28 cellular contexts compared by ENCODE assay signal in the genomic region with DNA sequence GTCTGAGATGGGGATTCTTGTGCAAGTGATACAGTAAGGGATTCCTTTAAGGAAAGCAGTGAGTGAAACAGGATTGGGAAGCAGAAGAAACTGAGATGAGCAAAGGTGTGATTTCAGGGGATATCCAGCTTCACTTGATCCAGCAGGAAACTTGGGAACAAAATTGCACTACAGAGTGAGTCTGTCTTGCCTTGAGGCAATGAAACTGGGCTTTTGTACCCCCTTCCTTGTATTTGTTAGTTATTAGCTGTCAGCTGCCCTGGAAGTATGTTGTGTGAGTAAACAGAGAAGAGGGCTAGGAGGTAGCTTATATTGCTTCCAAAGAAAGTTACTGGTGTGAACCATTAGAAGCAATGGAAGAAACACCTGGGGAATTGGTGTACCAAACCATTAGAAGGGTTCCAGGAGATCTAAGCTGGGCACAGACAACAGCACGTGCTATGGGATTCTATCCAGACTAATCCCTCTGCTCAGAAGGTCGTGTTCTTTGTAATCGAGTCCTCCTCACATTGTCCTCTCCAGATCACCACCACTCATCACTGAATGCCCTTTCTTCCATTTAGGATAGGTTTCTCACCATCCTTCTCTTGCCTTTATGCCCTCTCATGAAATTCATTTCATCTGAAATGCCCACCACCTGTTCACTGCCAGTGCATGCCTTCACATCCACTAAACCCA.
DNase-seq lines count a peak whose midpoint lies in the region; ATAC-seq, FAIRE-seq and TF ChIP-seq lines count a peak whose summit lies in the region.
"Had no signal": no experiment of that assay in that cellular context is flagged by ENCODE, and none has a peak within 500 bp of the region (broad histone marks: within the 10 kb centered on the region; RNA-seq: fewer than 3 reads in every experiment).

No MANE protein-coding gene starts in this region.

- BruUV-seq in MCF 10A (replicated peaks; lab: Mats Ljungman, UMichigan), result no TSS peak

- peak overlapping the region; percentile 3 to 7; a peak in 1 of 6 replicates for H3K27ac ChIP-seq in A549
- peak overlapping the region; percentile 21 to 77 (median 65) for H3K27ac ChIP-seq in heart left ventricle
- no peak overlapping the region for H3K27ac ChIP-seq in effector memory CD4-positive, alpha-beta T cell (ENCODE audit: insufficient read depth, low read length, poor library complexity, severe bottlenecking)
- H3K27ac ChIP-seq: SJSA1 had no signal

- ATAC-seq in A549 (peak in 1 of 2 experiments; percentile 45; a peak in 3 of 6 replicates), heart left ventricle (peak; percentile 50 to 70 (median 65))
- ATAC-seq: activated CD4-positive, alpha-beta T cell treated with anti-CD3 and anti-CD28 coated beads for 36 hours; activated naive CD4-positive, alpha-beta T cell treated with anti-CD3 and anti-CD28 coated beads, Interleukin-2, amount 50 U/mL, for 72 hours; effector memory CD8-positive, alpha-beta T cell; GM12878; left lobe of liver; stimulated activated naive CD8-positive, alpha-beta T cell treated with anti-CD3 and anti-CD28 coated beads, Interleukin-15, Interleukin-2, amounts not matched to agents 100 U/mL and 50 U/mL, for 24 hours had no signal

- POLR2A ChIA-PET in A549 (lab: Yijun Ruan, JAX) (no interaction called here), MCF 10A (lab: Yijun Ruan, JAX) (interaction anchor here (1.1 kb wide), 1 partner anchor 9 kb away, joined by 3 read pairs; no protein-coding TSS in a partner anchor)

- H3K36me3 Mint-ChIP-seq in MCF 10A (ENCODE audit: insufficient read depth, unreplicated experiment) (peaks cover 22% of the 10 kb centered on the region), osteocyte (ENCODE audit: unreplicated experiment) (peaks cover 15% of the 10 kb centered on the region)
- H3K36me3 Mint-ChIP-seq: activated naive CD4-positive, alpha-beta T cell treated with anti-CD3 and anti-CD28 coated beads, Interleukin-2, amount 50 U/mL, for 72 hours had no signal

- H3K27ac Mint-ChIP-seq in MCF 10A (ENCODE audit: low read depth, unreplicated experiment), result peak overlapping the region; percentile 68
- H3K27ac Mint-ChIP-seq in osteocyte (ENCODE audit: unreplicated experiment), result peak overlapping the region; percentile 91
- H3K27ac Mint-ChIP-seq: activated CD4-positive, alpha-beta T cell treated with anti-CD3 and anti-CD28 coated beads for 36 hours; activated naive CD4-positive, alpha-beta T cell treated with anti-CD3 and anti-CD28 coated beads, Interleukin-2, amount 50 U/mL, for 72 hours; activated T-helper 1 cell treated with anti-CD3 and anti-CD28 coated beads, Interleukin-12 subunit alpha, Interleukin-12 subunit beta, Interleukin-2, Interleukin-4 antibody, amounts not matched to agents 30 ng/mL and 10 ng/mL and 1 ng/mL, durations not matched to agents 14 hours and 24 hours and 36 hours; effector memory CD8-positive, alpha-beta T cell had no signal

- peaks cover 0 to 19% (median 5%) of the 10 kb centered on the region in 9 donors for H3K36me3 ChIP-seq in heart left ventricle
- H3K36me3 ChIP-seq in effector memory CD4-positive, alpha-beta T cell (ENCODE audit: control insufficient read depth, insufficient read depth, low read length), result no peaks in the 10 kb centered on the region
- H3K36me3 ChIP-seq: tibial nerve had no signal

- H3K4me3 Mint-ChIP-seq in MCF 10A (ENCODE audit: unreplicated experiment), result no peak overlapping the region
- peak overlapping the region; percentile 20 for H3K4me3 Mint-ChIP-seq in osteocyte (ENCODE audit: unreplicated experiment)
- H3K4me3 Mint-ChIP-seq: activated CD4-positive, alpha-beta T cell treated with anti-CD3 and anti-CD28 coated beads for 36 hours; activated T-helper 1 cell treated with anti-CD3 and anti-CD28 coated beads, Interleukin-12 subunit alpha, Interleukin-12 subunit beta, Interleukin-2, Interleukin-4 antibody, amounts not matched to agents 30 ng/mL and 10 ng/mL and 1 ng/mL, durations not matched to agents 14 hours and 24 hours and 36 hours; effector memory CD8-positive, alpha-beta T cell had no signal

- FAIRE-seq in A549 (lab: Jason Lieb, UNC), result no peak
- FAIRE-seq: GM12878, TTC549 had no signal

- 66% methylated on average over 3 of the region's 3 CpGs for WGBS in A549 (ENCODE audit: missing lambda C conversion rate)
- WGBS in heart left ventricle, 4 donors, result 64 to 70% (median 65%) methylated on average over 3 of the region's 3 CpGs

- TF ChIP-seq EP300 in A549 (IDR thresholded peaks at IDR 0.05), result no peak

- CTCF ChIA-PET in A549 (lab: Yijun Ruan, JAX) (interaction anchor here (0.9 kb wide), 1 partner anchor 26 kb away, joined by 3 read pairs; no protein-coding TSS in a partner anchor), MCF 10A (lab: Yijun Ruan, JAX) (interaction anchor here (1.2 to 1.3 kb wide), 2 partner anchors 9 to 10 kb away, joined by 3 to 4 read pairs; no protein-coding TSS in a partner anchor)

- TF ChIP-seq POLR2A in A549 (IDR thresholded peaks at IDR 0.05; ENCODE audit: low read length) (no peak), heart left ventricle (IDR thresholded peaks at IDR 0.05) (no peak)

- H3K4me1 ChIP-seq in A549 (peaks cover 78% of the 10 kb centered on the region), heart left ventricle (peaks cover 3 to 95% (median 71%) of the 10 kb centered on the region in 12 donors)
- H3K4me1 ChIP-seq in effector memory CD4-positive, alpha-beta T cell (ENCODE audit: control insufficient read depth, insufficient read depth, low read length, poor library complexity, severe bottlenecking), result no peaks in the 10 kb centered on the region

- H3K9me3 ChIP-seq in A549, result no peaks in the 10 kb centered on the region
- H3K9me3 ChIP-seq in heart left ventricle, result no peaks in the 10 kb centered on the region
- no peaks in the 10 kb centered on the region for H3K9me3 ChIP-seq in effector memory CD4-positive, alpha-beta T cell (ENCODE audit: control insufficient read depth, low read length)
- H3K9me3 ChIP-seq: SJSA1, tibial nerve had no signal

- no peak for TF ChIP-seq CTCF in A549 (IDR thresholded peaks at IDR 0.05)
- TF ChIP-seq CTCF in MCF 10A (IDR thresholded peaks at IDR 0.05; ENCODE audit: unreplicated experiment), result no peak
- no peak for TF ChIP-seq CTCF in heart left ventricle (IDR thresholded peaks at IDR 0.05)
- no peak for TF ChIP-seq CTCF in osteocyte (IDR thresholded peaks at IDR 0.05)

- no peak for DNase-seq in A549 (ENCODE audit: low read depth in 1 of 2, low spot score in 1 of 2)
- no peak for DNase-seq in MCF 10A (ENCODE audit: unreplicated experiment)
- DNase-seq in heart left ventricle, result no peak
- DNase-seq in osteocyte (ENCODE audit: extremely low spot score, unreplicated experiment), result no peak
- DNase-seq in effector memory CD4-positive, alpha-beta T cell, result no peak
- DNase-seq in NCI-H2227 treated with DMSO at 0.1 percent for 48 hours (lab: John Stamatoyannopoulos, UW), result no peak
- DNase-seq in UCSD-AML1 (lab: John Stamatoyannopoulos, UW; ENCODE audit: unreplicated experiment), result no peak
- DNase-seq in activated gamma-delta T cell treated with Interleukin-2 at 50 U/mL for 16 hours, result no peak
- DNase-seq: 8988T; activated CD4-positive, alpha-beta T cell treated with anti-CD3 and anti-CD28 coated beads for 36 hours; aorta; DMS79; effector memory CD8-positive, alpha-beta T cell; Kasumi-1; NCI-H187 treated with DMSO at 0.1 percent for 48 hours; NCI-H226; NCI-H774; OCI-M1; stimulated activated CD4-positive, alpha-beta T cell treated with anti-CD3 and anti-CD28 coated beads, Interleukin-4, amount 100 ng/mL, for 24 hours; stimulated activated naive CD8-positive, alpha-beta T cell treated with anti-CD3 and anti-CD28 coated beads, Interleukin-15, Interleukin-2, amounts not matched to agents 100 U/mL and 50 U/mL, for 24 hours; T-helper 1 cell had no signal

- H3K9me3 Mint-ChIP-seq in MCF 10A (ENCODE audit: unreplicated experiment), result no peaks in the 10 kb centered on the region
- H3K9me3 Mint-ChIP-seq in osteocyte (ENCODE audit: unreplicated experiment), result no peaks in the 10 kb centered on the region
- H3K9me3 Mint-ChIP-seq: activated naive CD4-positive, alpha-beta T cell treated with anti-CD3 and anti-CD28 coated beads, Interleukin-2, amount 50 U/mL, for 72 hours; activated T-helper 1 cell treated with anti-CD3 and anti-CD28 coated beads, Interleukin-12 subunit alpha, Interleukin-12 subunit beta, Interleukin-2, Interleukin-4 antibody, amounts not matched to agents 30 ng/mL and 10 ng/mL and 1 ng/mL, durations not matched to agents 14 hours and 24 hours and 36 hours; effector memory CD8-positive, alpha-beta T cell had no signal

- intact Hi-C loops in MCF 10A (cut with micrococcal nuclease) (no loop called here), heart left ventricle (cut with DNase I) (loop anchor here in 2 of 10 donors (10.0 kb wide), 2 partner anchors 73 to 123 kb away; a partner anchor contains a TSS)

- H3K4me3 ChIP-seq in A549, result no peak overlapping the region
- H3K4me3 ChIP-seq in heart left ventricle, result no peak overlapping the region
- H3K4me3 ChIP-seq in effector memory CD4-positive, alpha-beta T cell (ENCODE audit: insufficient read depth, low read depth, low read length, poor library complexity, severe bottlenecking), result no peak overlapping the region
- H3K4me3 ChIP-seq: GM12878, SJSA1, tibial nerve had no signal

- H3K4me2 ChIP-seq in A549, result peak overlapping the region; percentile 48

- no peaks in the 10 kb centered on the region for H3K27me3 ChIP-seq in heart left ventricle
- no peaks in the 10 kb centered on the region for H3K27me3 ChIP-seq in effector memory CD4-positive, alpha-beta T cell (replicated peaks; ENCODE audit: control insufficient read depth, insufficient read depth, low read length, poor library complexity, severe bottlenecking)
- H3K27me3 ChIP-seq: SJSA1, tibial nerve had no signal

- TF ChIP-seq RAD21 in A549 (conservative IDR thresholded peaks at IDR 0.05 in 1 of 2, IDR thresholded peaks at IDR 0.05 in 1 of 2), result no peak

- H3K27me3 Mint-ChIP-seq in MCF 10A (ENCODE audit: insufficient read depth, unreplicated experiment) (no peaks in the 10 kb centered on the region), osteocyte (ENCODE audit: unreplicated experiment) (no peaks in the 10 kb centered on the region)
- H3K27me3 Mint-ChIP-seq: activated CD4-positive, alpha-beta T cell treated with anti-CD3 and anti-CD28 coated beads for 36 hours; effector memory CD8-positive, alpha-beta T cell had no signal

- H3K4me1 Mint-ChIP-seq in MCF 10A (ENCODE audit: insufficient read depth, unreplicated experiment) (peaks cover 25% of the 10 kb centered on the region), osteocyte (ENCODE audit: unreplicated experiment) (peaks cover 93% of the 10 kb centered on the region)

TF ChIP-seq in A549, 52 proteins besides CTCF, POLR2A, EP300 and RAD21 (continues in another document):
- no peak for TF ChIP-seq JUN (IDR thresholded peaks at IDR 0.05)
- no peak for TF ChIP-seq BHLHE40 (IDR thresholded peaks at IDR 0.05; ENCODE audit: low read depth, low read length)
